ENCODE assay signal across 18 cellular contexts in genomic region chr6:125832396-125832795, GRCh38. TPM values are rescaled to one million over a fixed set of nuclear protein-coding genes. Genes with fewer than 3 reads are reported as not detected.
A peak's percentile ranks its signal among the peaks of the same experiment; 100 is the strongest.
DNase-seq lines count a peak whose midpoint lies in the region; ATAC-seq and TF ChIP-seq lines count a peak whose summit lies in the region.
"Had no signal": no experiment of that assay in that cellular context is flagged by ENCODE, and none has a peak within 500 bp of the region (broad histone marks: within the 10 kb centered on the region; RNA-seq: fewer than 3 reads in every experiment).

No MANE protein-coding gene starts in this region.

- H3K4me3 ChIP-seq in right cardiac atrium (ENCODE audit: low read length) (no peak overlapping the region), mucosa of descending colon (no peak overlapping the region)
- H3K4me3 ChIP-seq: SJSA1 had no signal

- H3K36me3 ChIP-seq in mucosa of descending colon (ENCODE audit: low read depth), result no peaks in the 10 kb centered on the region
- H3K36me3 ChIP-seq: SJSA1 had no signal

- no peak overlapping the region for H3K4me3 Mint-ChIP-seq in T-helper 17 cell
- H3K4me3 Mint-ChIP-seq: endodermal cell, HFFc6 had no signal

- H3K27ac ChIP-seq in right cardiac atrium (ENCODE audit: low read length), result peak overlapping the region; percentile 85
- H3K27ac ChIP-seq: SJSA1, VCaP had no signal

- H3K4me1 ChIP-seq in right cardiac atrium (ENCODE audit: control insufficient read depth, insufficient read depth, low read length), result peaks cover 13% of the 10 kb centered on the region
- no peaks in the 10 kb centered on the region for H3K4me1 ChIP-seq in mucosa of descending colon (ENCODE audit: low read depth)
- H3K4me1 ChIP-seq: SJSA1 had no signal

- ATAC-seq in right cardiac atrium (no peak), left ventricle myocardium superior (no peak), T-helper 17 cell (no peak), mucosa of descending colon (peak; percentile 27), HG02759 (IDR thresholded peaks at IDR 0.05; ENCODE audit: unreplicated experiment) (no peak), GM18870 (IDR thresholded peaks at IDR 0.05; ENCODE audit: unreplicated experiment) (no peak)
- ATAC-seq: stimulated activated naive CD8-positive, alpha-beta T cell treated with anti-CD3 and anti-CD28 coated beads, Interleukin-15, Interleukin-2, amounts not matched to agents 100 U/mL and 50 U/mL, for 24 hours had no signal

- H3K27me3 ChIP-seq in right cardiac atrium (ENCODE audit: control insufficient read depth, insufficient read depth), result no peaks in the 10 kb centered on the region
- H3K27me3 ChIP-seq: SJSA1 had no signal

- H3K27me3 Mint-ChIP-seq in T-helper 17 cell, result no peaks in the 10 kb centered on the region
- H3K27me3 Mint-ChIP-seq: activated naive CD8-positive, alpha-beta T cell had no signal

- H3K36me3 Mint-ChIP-seq in T-helper 17 cell (ENCODE audit: low read depth), result peaks cover 6% of the 10 kb centered on the region

- no peak for TF ChIP-seq CTCF in mucosa of descending colon (IDR thresholded peaks at IDR 0.05)

- intact Hi-C loops in right cardiac atrium (cut with DNase I) (no loop called here), left ventricle myocardium superior (cut with micrococcal nuclease) (no loop called here), mucosa of descending colon (cut with DNase I, micrococcal nuclease) (no loop called here)

- peaks cover 59% of the 10 kb centered on the region for H3K4me1 Mint-ChIP-seq in T-helper 17 cell

- DNase-seq in right cardiac atrium (no peak), left ventricle myocardium superior (no peak), T-helper 17 cell (no peak), mucosa of descending colon (no peak), NCI-H2107 treated with DMSO at 0.1 percent for 48 hours (lab: John Stamatoyannopoulos, UW; ENCODE audit: unreplicated experiment) (no peak), T1000 (lab: John Stamatoyannopoulos, UW) (no peak)
- DNase-seq: endodermal cell; HFFc6; IMR-90; NCI-H1105 treated with DMSO at 0.1 percent for 48 hours; posterior cingulate gyrus; stimulated activated CD4-positive, alpha-beta T cell treated with anti-CD3 and anti-CD28 coated beads, Interleukin-12 subunit alpha, Interleukin-12 subunit beta, amount 100 ng/mL, for 4 hours; stimulated activated naive CD8-positive, alpha-beta T cell treated with anti-CD3 and anti-CD28 coated beads, Interleukin-15, Interleukin-2, amounts not matched to agents 100 U/mL and 50 U/mL, for 24 hours had no signal

- H3K27ac Mint-ChIP-seq in T-helper 17 cell, result peak overlapping the region; percentile 92
- H3K27ac Mint-ChIP-seq: endodermal cell, HFFc6 had no signal

- H3K9me3 ChIP-seq in right cardiac atrium (ENCODE audit: control insufficient read depth, low read length), result no peaks in the 10 kb centered on the region
- no peaks in the 10 kb centered on the region for H3K9me3 ChIP-seq in T-helper 17 cell (ENCODE audit: control insufficient read depth, low read length, poor library complexity, severe bottlenecking)
- H3K9me3 ChIP-seq in mucosa of descending colon, result no peaks in the 10 kb centered on the region
- H3K9me3 ChIP-seq: SJSA1 had no signal

RNA-seq across cellular contexts. Expression of gene NCOA7, which starts 41.6 kb away (rescaled TPM):
- total RNA-seq in right cardiac atrium (10 to 100 TPM; 12.6 to 18.6 (median 17.0) TPM), left ventricle myocardium superior (10.2 TPM), T-helper 17 cell (10 to 100 TPM; 49.5 to 62.4 TPM), mucosa of descending colon (10 to 100 TPM; 28.9 to 54.0 (median 49.6) TPM)
- 5.9 TPM for polyA plus RNA-seq in right cardiac atrium
